Comparison of ENCODE assay signal across 1 cellular context in the genomic region with DNA sequence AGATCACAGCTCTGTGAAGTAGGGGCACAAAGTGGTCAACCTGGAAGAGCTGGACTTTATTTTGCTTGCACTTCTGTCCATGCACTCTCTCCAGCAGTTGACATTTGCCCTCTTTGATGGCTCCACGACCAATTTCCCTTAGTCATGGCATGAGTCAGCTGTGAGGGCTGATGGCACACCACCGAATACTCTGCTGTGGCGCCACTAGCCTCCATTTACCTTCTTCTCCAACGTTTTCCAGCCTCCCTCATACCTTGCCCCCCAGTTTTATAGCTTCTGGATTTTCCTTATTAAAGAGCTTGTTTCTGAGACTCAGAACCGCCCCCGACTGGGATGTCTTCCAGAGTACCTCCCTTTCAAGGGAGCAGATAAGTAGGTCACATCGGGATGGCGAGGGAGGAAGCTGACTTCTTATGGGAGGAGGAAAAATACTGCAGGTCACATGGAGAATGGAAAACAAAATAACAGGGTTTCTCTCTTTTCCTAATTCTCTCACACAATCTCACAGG.
TF ChIP-seq lines count a peak whose summit lies in the region.

No MANE protein-coding gene starts in this region.

TF ChIP-seq in HepG2, 621 proteins besides CTCF, POLR2A, EP300 and RAD21 (continued from another document and continues in another):
- TF ChIP-seq, protein P1, sequence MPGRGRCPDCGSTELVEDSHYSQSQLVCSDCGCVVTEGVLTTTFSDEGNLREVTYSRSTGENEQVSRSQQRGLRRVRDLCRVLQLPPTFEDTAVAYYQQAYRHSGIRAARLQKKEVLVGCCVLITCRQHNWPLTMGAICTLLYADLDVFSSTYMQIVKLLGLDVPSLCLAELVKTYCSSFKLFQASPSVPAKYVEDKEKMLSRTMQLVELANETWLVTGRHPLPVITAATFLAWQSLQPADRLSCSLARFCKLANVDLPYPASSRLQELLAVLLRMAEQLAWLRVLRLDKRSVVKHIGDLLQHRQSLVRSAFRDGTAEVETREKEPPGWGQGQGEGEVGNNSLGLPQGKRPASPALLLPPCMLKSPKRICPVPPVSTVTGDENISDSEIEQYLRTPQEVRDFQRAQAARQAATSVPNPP (CRISPR knock-in tag; IDR thresholded peaks at IDR 0.05), result no peak
- TF ChIP-seq, protein P2, sequence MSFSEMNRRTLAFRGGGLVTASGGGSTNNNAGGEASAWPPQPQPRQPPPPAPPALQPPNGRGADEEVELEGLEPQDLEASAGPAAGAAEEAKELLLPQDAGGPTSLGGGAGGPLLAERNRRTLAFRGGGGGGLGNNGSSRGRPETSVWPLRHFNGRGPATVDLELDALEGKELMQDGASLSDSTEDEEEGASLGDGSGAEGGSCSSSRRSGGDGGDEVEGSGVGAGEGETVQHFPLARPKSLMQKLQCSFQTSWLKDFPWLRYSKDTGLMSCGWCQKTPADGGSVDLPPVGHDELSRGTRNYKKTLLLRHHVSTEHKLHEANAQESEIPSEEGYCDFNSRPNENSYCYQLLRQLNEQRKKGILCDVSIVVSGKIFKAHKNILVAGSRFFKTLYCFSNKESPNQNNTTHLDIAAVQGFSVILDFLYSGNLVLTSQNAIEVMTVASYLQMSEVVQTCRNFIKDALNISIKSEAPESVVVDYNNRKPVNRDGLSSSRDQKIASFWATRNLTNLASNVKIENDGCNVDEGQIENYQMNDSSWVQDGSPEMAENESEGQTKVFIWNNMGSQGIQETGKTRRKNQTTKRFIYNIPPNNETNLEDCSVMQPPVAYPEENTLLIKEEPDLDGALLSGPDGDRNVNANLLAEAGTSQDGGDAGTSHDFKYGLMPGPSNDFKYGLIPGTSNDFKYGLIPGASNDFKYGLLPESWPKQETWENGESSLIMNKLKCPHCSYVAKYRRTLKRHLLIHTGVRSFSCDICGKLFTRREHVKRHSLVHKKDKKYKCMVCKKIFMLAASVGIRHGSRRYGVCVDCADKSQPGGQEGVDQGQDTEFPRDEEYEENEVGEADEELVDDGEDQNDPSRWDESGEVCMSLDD (CRISPR knock-in tag; IDR thresholded peaks at IDR 0.05; ENCODE audit: borderline replicate concordance), result no peak
- no peak for TF ChIP-seq ZNF337 (CRISPR knock-in tag; IDR thresholded peaks at IDR 0.05; ENCODE audit: borderline replicate concordance, low read depth)
- TF ChIP-seq, protein P3, sequence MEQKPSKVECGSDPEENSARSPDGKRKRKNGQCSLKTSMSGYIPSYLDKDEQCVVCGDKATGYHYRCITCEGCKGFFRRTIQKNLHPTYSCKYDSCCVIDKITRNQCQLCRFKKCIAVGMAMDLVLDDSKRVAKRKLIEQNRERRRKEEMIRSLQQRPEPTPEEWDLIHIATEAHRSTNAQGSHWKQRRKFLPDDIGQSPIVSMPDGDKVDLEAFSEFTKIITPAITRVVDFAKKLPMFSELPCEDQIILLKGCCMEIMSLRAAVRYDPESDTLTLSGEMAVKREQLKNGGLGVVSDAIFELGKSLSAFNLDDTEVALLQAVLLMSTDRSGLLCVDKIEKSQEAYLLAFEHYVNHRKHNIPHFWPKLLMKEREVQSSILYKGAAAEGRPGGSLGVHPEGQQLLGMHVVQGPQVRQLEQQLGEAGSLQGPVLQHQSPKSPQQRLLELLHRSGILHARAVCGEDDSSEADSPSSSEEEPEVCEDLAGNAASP (CRISPR knock-in tag; IDR thresholded peaks at IDR 0.05; ENCODE audit: borderline replicate concordance), result no peak
- TF ChIP-seq MTF1 (CRISPR knock-in tag; IDR thresholded peaks at IDR 0.05), result no peak
- TF ChIP-seq MIER2 (CRISPR knock-in tag; IDR thresholded peaks at IDR 0.05), result 0 out of 2 replicates have a peak, but pooled peaks have one; percentile 27
- TF ChIP-seq ISL2 (CRISPR knock-in tag; IDR thresholded peaks at IDR 0.05), result no peak
- TF ChIP-seq STAT5B (CRISPR knock-in tag; IDR thresholded peaks at IDR 0.05), result no peak
- no peak for TF ChIP-seq CHD4 (IDR thresholded peaks at IDR 0.05; ENCODE audit: borderline replicate concordance, low read length)
- TF ChIP-seq ZNF572 (CRISPR knock-in tag; IDR thresholded peaks at IDR 0.05), result no peak
- TF ChIP-seq SP4 (CRISPR knock-in tag; IDR thresholded peaks at IDR 0.05), result no peak
- no peak for TF ChIP-seq HOXA5 (CRISPR knock-in tag; IDR thresholded peaks at IDR 0.05)
- no peak for TF ChIP-seq NFATC3 (CRISPR knock-in tag; IDR thresholded peaks at IDR 0.05)
- TF ChIP-seq MAFF (IDR thresholded peaks at IDR 0.05; ENCODE audit: low read depth, low read length), result peak; percentile 96
- TF ChIP-seq SNAI1 (CRISPR knock-in tag; IDR thresholded peaks at IDR 0.05; ENCODE audit: borderline replicate concordance), result no peak
- TF ChIP-seq RFX1 (IDR thresholded peaks at IDR 0.05), result no peak
- no peak for TF ChIP-seq CENPX (CRISPR knock-in tag; IDR thresholded peaks at IDR 0.05)
- TF ChIP-seq, protein P4, sequence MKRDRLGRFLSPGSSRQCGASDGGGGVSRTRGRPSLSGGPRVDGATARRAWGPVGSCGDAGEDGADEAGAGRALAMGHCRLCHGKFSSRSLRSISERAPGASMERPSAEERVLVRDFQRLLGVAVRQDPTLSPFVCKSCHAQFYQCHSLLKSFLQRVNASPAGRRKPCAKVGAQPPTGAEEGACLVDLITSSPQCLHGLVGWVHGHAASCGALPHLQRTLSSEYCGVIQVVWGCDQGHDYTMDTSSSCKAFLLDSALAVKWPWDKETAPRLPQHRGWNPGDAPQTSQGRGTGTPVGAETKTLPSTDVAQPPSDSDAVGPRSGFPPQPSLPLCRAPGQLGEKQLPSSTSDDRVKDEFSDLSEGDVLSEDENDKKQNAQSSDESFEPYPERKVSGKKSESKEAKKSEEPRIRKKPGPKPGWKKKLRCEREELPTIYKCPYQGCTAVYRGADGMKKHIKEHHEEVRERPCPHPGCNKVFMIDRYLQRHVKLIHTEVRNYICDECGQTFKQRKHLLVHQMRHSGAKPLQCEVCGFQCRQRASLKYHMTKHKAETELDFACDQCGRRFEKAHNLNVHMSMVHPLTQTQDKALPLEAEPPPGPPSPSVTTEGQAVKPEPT (CRISPR knock-in tag; IDR thresholded peaks at IDR 0.05; ENCODE audit: low read depth), result no peak
- TF ChIP-seq NFE2 (CRISPR knock-in tag; IDR thresholded peaks at IDR 0.05), result peak; percentile 89
- no peak for TF ChIP-seq RAD51 (IDR thresholded peaks at IDR 0.05; ENCODE audit: borderline replicate concordance)
- TF ChIP-seq ZNF747 (CRISPR knock-in tag; IDR thresholded peaks at IDR 0.05; ENCODE audit: borderline replicate concordance), result no peak
- no peak for TF ChIP-seq ZNF354B (CRISPR knock-in tag; IDR thresholded peaks at IDR 0.05)
- no peak for TF ChIP-seq FOXM1 (CRISPR knock-in tag; IDR thresholded peaks at IDR 0.05)
- no peak for TF ChIP-seq MEF2D (CRISPR knock-in tag; IDR thresholded peaks at IDR 0.05)
- TF ChIP-seq MED13 (CRISPR knock-in tag; IDR thresholded peaks at IDR 0.05), result no peak
- no peak; the same call in none of the 2 replicates for TF ChIP-seq KMT2B (CRISPR knock-in tag; IDR thresholded peaks at IDR 0.05)
- TF ChIP-seq TOPORS (CRISPR knock-in tag; IDR thresholded peaks at IDR 0.05), result no peak
- no peak for TF ChIP-seq ZNF569 (CRISPR knock-in tag; IDR thresholded peaks at IDR 0.05; ENCODE audit: borderline replicate concordance)
- no peak for TF ChIP-seq MEIS1 (CRISPR knock-in tag; IDR thresholded peaks at IDR 0.05; ENCODE audit: borderline replicate concordance)
- TF ChIP-seq, protein P5, sequence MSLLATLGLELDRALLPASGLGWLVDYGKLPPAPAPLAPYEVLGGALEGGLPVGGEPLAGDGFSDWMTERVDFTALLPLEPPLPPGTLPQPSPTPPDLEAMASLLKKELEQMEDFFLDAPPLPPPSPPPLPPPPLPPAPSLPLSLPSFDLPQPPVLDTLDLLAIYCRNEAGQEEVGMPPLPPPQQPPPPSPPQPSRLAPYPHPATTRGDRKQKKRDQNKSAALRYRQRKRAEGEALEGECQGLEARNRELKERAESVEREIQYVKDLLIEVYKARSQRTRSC (CRISPR knock-in tag; IDR thresholded peaks at IDR 0.05; ENCODE audit: low read depth), result no peak
- TF ChIP-seq JUND (CRISPR knock-in tag; IDR thresholded peaks at IDR 0.05), result no peak; the same call in 1 of the 2 replicates
- TF ChIP-seq ZNF772 (CRISPR knock-in tag; IDR thresholded peaks at IDR 0.05), result no peak
- no peak for TF ChIP-seq RELA (CRISPR knock-in tag; IDR thresholded peaks at IDR 0.05)
- TF ChIP-seq CREB1 (IDR thresholded peaks at IDR 0.05), result no peak
- peak; percentile 36; the same call in 1 of the 2 replicates for TF ChIP-seq CREB1 (CRISPR knock-in tag; IDR thresholded peaks at IDR 0.05)
- no peak for TF ChIP-seq ZNF234 (CRISPR knock-in tag; conservative IDR thresholded peaks at IDR 0.05)
- TF ChIP-seq IRF2 (CRISPR knock-in tag; IDR thresholded peaks at IDR 0.05), result peak; percentile 70; the same call in 1 of the 2 replicates
- no peak for TF ChIP-seq ZMYM4 (CRISPR knock-in tag; IDR thresholded peaks at IDR 0.05)
- TF ChIP-seq ZNF839 (CRISPR knock-in tag; IDR thresholded peaks at IDR 0.05; ENCODE audit: borderline replicate concordance), result no peak
- TF ChIP-seq ZNF317 (CRISPR knock-in tag; IDR thresholded peaks at IDR 0.05), result peak; percentile 68; the same call in 1 of the 2 replicates
- TF ChIP-seq, protein P6, sequence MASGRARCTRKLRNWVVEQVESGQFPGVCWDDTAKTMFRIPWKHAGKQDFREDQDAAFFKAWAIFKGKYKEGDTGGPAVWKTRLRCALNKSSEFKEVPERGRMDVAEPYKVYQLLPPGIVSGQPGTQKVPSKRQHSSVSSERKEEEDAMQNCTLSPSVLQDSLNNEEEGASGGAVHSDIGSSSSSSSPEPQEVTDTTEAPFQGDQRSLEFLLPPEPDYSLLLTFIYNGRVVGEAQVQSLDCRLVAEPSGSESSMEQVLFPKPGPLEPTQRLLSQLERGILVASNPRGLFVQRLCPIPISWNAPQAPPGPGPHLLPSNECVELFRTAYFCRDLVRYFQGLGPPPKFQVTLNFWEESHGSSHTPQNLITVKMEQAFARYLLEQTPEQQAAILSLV (CRISPR knock-in tag; IDR thresholded peaks at IDR 0.05; ENCODE audit: borderline replicate concordance), result 0 out of 2 replicates have a peak, but pooled peaks have one; percentile 5
- peak; percentile 98 for TF ChIP-seq NFE2L2 (IDR thresholded peaks at IDR 0.05; ENCODE audit: low read length)
- TF ChIP-seq PITX1 (CRISPR knock-in tag; IDR thresholded peaks at IDR 0.05), result no peak
- TF ChIP-seq ESRRA (CRISPR knock-in tag; IDR thresholded peaks at IDR 0.05; ENCODE audit: low read depth), result no peak
- TF ChIP-seq CEBPB (IDR thresholded peaks at IDR 0.05; ENCODE audit: borderline replicate concordance, low read depth, low read length), result no peak
- TF ChIP-seq ZBTB8A (CRISPR knock-in tag; IDR thresholded peaks at IDR 0.05; ENCODE audit: borderline replicate concordance, low read depth), result no peak
- no peak; the same call in 1 of the 2 replicates for TF ChIP-seq SAFB2 (CRISPR knock-in tag; IDR thresholded peaks at IDR 0.05; ENCODE audit: borderline replicate concordance, low read depth)
- no peak; the same call in 1 of the 2 replicates for TF ChIP-seq EHMT2 (IDR thresholded peaks at IDR 0.05; ENCODE audit: borderline replicate concordance, low read depth, low read length)
- no peak for TF ChIP-seq ZBTB42 (CRISPR knock-in tag; IDR thresholded peaks at IDR 0.05)
- TF ChIP-seq PAWR (CRISPR knock-in tag; IDR thresholded peaks at IDR 0.05; ENCODE audit: borderline replicate concordance), result no peak
- no peak for TF ChIP-seq RBM39 (IDR thresholded peaks at IDR 0.05; ENCODE audit: low read depth, low read length, poor library complexity, severe bottlenecking)
- no peak for TF ChIP-seq PAF1 (CRISPR knock-in tag; IDR thresholded peaks at IDR 0.05)
- TF ChIP-seq, protein P7, sequence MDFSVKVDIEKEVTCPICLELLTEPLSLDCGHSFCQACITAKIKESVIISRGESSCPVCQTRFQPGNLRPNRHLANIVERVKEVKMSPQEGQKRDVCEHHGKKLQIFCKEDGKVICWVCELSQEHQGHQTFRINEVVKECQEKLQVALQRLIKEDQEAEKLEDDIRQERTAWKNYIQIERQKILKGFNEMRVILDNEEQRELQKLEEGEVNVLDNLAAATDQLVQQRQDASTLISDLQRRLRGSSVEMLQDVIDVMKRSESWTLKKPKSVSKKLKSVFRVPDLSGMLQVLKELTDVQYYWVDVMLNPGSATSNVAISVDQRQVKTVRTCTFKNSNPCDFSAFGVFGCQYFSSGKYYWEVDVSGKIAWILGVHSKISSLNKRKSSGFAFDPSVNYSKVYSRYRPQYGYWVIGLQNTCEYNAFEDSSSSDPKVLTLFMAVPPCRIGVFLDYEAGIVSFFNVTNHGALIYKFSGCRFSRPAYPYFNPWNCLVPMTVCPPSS (IDR thresholded peaks at IDR 0.05), result no peak
- no peak for TF ChIP-seq MTF2 (CRISPR knock-in tag; IDR thresholded peaks at IDR 0.05; ENCODE audit: borderline replicate concordance)
- TF ChIP-seq, protein P8, sequence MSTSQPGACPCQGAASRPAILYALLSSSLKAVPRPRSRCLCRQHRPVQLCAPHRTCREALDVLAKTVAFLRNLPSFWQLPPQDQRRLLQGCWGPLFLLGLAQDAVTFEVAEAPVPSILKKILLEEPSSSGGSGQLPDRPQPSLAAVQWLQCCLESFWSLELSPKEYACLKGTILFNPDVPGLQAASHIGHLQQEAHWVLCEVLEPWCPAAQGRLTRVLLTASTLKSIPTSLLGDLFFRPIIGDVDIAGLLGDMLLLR (CRISPR knock-in tag; IDR thresholded peaks at IDR 0.05), result no peak
- TF ChIP-seq RXRA (CRISPR knock-in tag; IDR thresholded peaks at IDR 0.05), result peak; percentile 78; the same call in 1 of the 2 replicates
- TF ChIP-seq, protein P9, sequence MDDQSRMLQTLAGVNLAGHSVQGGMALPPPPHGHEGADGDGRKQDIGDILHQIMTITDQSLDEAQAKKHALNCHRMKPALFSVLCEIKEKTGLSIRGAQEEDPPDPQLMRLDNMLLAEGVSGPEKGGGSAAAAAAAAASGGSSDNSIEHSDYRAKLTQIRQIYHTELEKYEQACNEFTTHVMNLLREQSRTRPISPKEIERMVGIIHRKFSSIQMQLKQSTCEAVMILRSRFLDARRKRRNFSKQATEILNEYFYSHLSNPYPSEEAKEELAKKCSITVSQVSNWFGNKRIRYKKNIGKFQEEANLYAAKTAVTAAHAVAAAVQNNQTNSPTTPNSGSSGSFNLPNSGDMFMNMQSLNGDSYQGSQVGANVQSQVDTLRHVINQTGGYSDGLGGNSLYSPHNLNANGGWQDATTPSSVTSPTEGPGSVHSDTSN (CRISPR knock-in tag; IDR thresholded peaks at IDR 0.05; ENCODE audit: borderline replicate concordance), result no peak
- no peak for TF ChIP-seq HMG20B (CRISPR knock-in tag; conservative IDR thresholded peaks at IDR 0.05)
- TF ChIP-seq KLF12 (CRISPR knock-in tag; IDR thresholded peaks at IDR 0.05; ENCODE audit: borderline replicate concordance), result no peak
